In the genomic region with DNA sequence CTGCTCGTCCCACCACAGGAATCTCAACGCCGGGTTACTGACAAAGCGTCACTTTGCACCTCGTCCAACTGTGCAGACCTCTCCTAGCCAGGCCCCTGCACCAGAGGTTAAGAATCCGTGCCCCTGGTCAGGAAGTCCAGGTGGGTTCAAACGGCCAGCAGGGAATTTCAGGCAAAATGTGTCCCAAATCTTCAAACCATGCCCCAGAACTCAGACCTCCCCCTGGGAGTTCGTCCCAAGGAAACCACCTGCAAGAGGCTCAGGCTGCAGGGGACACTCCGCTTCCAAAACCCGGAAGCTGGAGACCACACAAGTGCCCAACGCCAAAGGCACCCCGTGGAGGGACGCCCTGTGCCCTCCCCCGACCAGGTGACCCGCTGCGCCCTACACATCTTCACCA, we compare ENCODE assay signal across 8 cellular contexts. TPM values are rescaled to one million over a fixed set of nuclear protein-coding genes. Genes with fewer than 3 reads are reported as not detected.
DNase-seq lines count a peak whose midpoint lies in the region; ATAC-seq, FAIRE-seq and TF ChIP-seq lines count a peak whose summit lies in the region.
"Not testable (repeated sequence)": the region's sequence is repeated elsewhere in the genome, so short reads cannot be mapped to it uniquely, and the experiment has no call there.

No MANE protein-coding gene starts in this region.

- DNase-seq in AG10803 (ENCODE audit: low read depth); GM23248; PC-3; GM12878 (ENCODE audit: low read depth, low spot score); esophagus squamous epithelium (lab: John Stamatoyannopoulos, UW): not testable (repeated sequence)
- peak; percentile 2 to 9 for DNase-seq in left colon
- peak in 3 of 5 donors; percentile 7 to 34 (median 29) for DNase-seq in ovary
- peak in 1 of 2 donors; percentile 39 for DNase-seq in suprapubic skin (ENCODE audit: low spot score in 2 of 2)

- not testable (repeated sequence) for H2AFZ ChIP-seq in GM23248; PC-3 (ENCODE audit: low read length); GM12878 (ENCODE audit: control insufficient read depth, low read depth, low read length)

- H3K79me2 ChIP-seq in GM23248 (ENCODE audit: insufficient read depth) (peaks cover 37% of the 10 kb centered on the region), PC-3 (ENCODE audit: low read length) (peaks cover 13% of the 10 kb centered on the region), GM12878 (ENCODE audit: control insufficient read depth, insufficient read depth, low read length) (peaks cover 11% of the 10 kb centered on the region)

- H3F3A ChIP-seq in GM23248 (ENCODE audit: insufficient read depth); PC-3 (ENCODE audit: low read length, unreplicated experiment): not testable (repeated sequence)

- not testable (repeated sequence) for BruUV-seq in PC-3 (replicated peaks; lab: Mats Ljungman, UMichigan); GM12878 (replicated peaks; lab: Mats Ljungman, UMichigan)

- in situ Hi-C loops in GM23248 (cut with MboI); GM12878 (cut with MboI): not testable (repeated sequence)

- FAIRE-seq in GM12878 (lab: Jason Lieb, UNC) = not testable (repeated sequence)

- not testable (repeated sequence) for H3K9me3 ChIP-seq in GM23248 (ENCODE audit: low read depth); PC-3 (ENCODE audit: low read length); GM12878 (replicated peaks; ENCODE audit: control insufficient read depth, insufficient read depth, low read length); esophagus squamous epithelium; ovary; suprapubic skin

- not testable (repeated sequence) for ATAC-seq in PC-3
- peak; percentile 15 for ATAC-seq in GM12878
- ATAC-seq in left colon = peak; percentile 23

- not testable (repeated sequence) for H3K27ac ChIP-seq in GM23248; PC-3 (ENCODE audit: low read length); ovary; suprapubic skin
- H3K27ac ChIP-seq in GM12878 (ENCODE audit: control insufficient read depth, insufficient read depth) (peak overlapping the region; percentile 39; the same call in 1 of the 2 replicates), esophagus squamous epithelium (peak overlapping the region in 1 of 4 donors; percentile 44)

- H3K4me2 ChIP-seq in GM23248 (ENCODE audit: unreplicated experiment) (peak overlapping the region; percentile 89), PC-3 (ENCODE audit: low read length) (peak overlapping the region; percentile 63; the same call in 1 of the 2 replicates), GM12878 (ENCODE audit: control insufficient read depth, insufficient read depth) (0 out of 2 replicates have a peak overlapping the region, but pooled peaks have one; percentile 33)

- SMC1A ChIA-PET in GM12878 (lab: Charles Lee; ENCODE audit: uncharacterized antibody, unreplicated experiment) = not testable (repeated sequence)

- not testable (repeated sequence) for H3K27me3 ChIP-seq in GM23248 (replicated peaks; ENCODE audit: insufficient read depth); PC-3 (ENCODE audit: low read length); GM12878 (replicated peaks in 1 of 2; ENCODE audit: control insufficient read depth in 2 of 2, insufficient read depth in 2 of 2, low read length in 1 of 2); esophagus squamous epithelium; ovary; suprapubic skin

- WGBS in GM23248 (ENCODE audit: low coverage in 1 of 2, low lambda C conversion rate in 2 of 2, missing lambda C conversion rate in 2 of 2), 2 experiments = 0% methylated on average over 2 to 3 of the region's 16 CpGs
- 0% methylated on average over 2 of the region's 16 CpGs for WGBS in GM12878 (ENCODE audit: insufficient coverage, insufficient replicate concordance, low lambda C conversion rate, missing lambda C conversion rate)
- WGBS in esophagus squamous epithelium, 2 donors = no CpG with 5 or more reads among the region's 16 CpGs
- 1% methylated on average over 4 of the region's 16 CpGs; no CpG with 5 or more reads in 2 of the 3 donors for WGBS in ovary, 3 donors
- 0% methylated on average over 1 of the region's 16 CpGs for WGBS in suprapubic skin

- CTCF ChIA-PET in PC-3 (lab: Charles Lee); GM12878 (lab: Yijun Ruan, JAX): not testable (repeated sequence)

- H3K4me1 ChIP-seq in GM23248 (ENCODE audit: insufficient read depth); PC-3 (ENCODE audit: insufficient read depth, low read length); GM12878 (ENCODE audit: control insufficient read depth, insufficient read depth, low read length); ovary (ENCODE audit: insufficient read depth); suprapubic skin: not testable (repeated sequence)
- peaks cover 8 to 39% (median 8%) of the 10 kb centered on the region in 3 donors for H3K4me1 ChIP-seq in esophagus squamous epithelium

- intact Hi-C loops in PC-3 (cut with micrococcal nuclease); GM12878 (cut with micrococcal nuclease; ENCODE audit: unreplicated experiment); esophagus squamous epithelium (cut with DNase I); left colon (cut with DNase I, micrococcal nuclease); ovary (cut with DNase I): not testable (repeated sequence)

- TF ChIP-seq POLR2A in GM12878 (IDR thresholded peaks at IDR 0.05; ENCODE audit: low read depth, low read length); esophagus squamous epithelium (IDR thresholded peaks at IDR 0.05); ovary (IDR thresholded peaks at IDR 0.05); suprapubic skin (IDR thresholded peaks at IDR 0.05): not testable (repeated sequence)

- RAD21 ChIA-PET in GM12878 (lab: Charles Lee; ENCODE audit: unreplicated experiment) = not testable (repeated sequence)

- H3K9ac ChIP-seq in GM23248 = peak overlapping the region; percentile 65
- H3K9ac ChIP-seq in PC-3 (ENCODE audit: low read length); GM12878 (ENCODE audit: control insufficient read depth, insufficient read depth, low read length): not testable (repeated sequence)

- not testable (repeated sequence) for TF ChIP-seq EP300 in GM12878 (IDR thresholded peaks at IDR 0.05; ENCODE audit: borderline replicate concordance in 1 of 2, control insufficient read depth in 1 of 2, low read depth in 2 of 2, low read length in 2 of 2); ovary (IDR thresholded peaks at IDR 0.05); suprapubic skin (IDR thresholded peaks at IDR 0.05)

- H3K4me3 ChIP-seq in AG10803 (ENCODE audit: low read length) (peak overlapping the region; percentile 50), GM23248 (peak overlapping the region; percentile 69), PC-3 (ENCODE audit: low read length) (peak overlapping the region; percentile 53; the same call in 1 of the 2 replicates), GM12878 (peak overlapping the region; percentile 47; the same call in 1 of the 2 replicates), esophagus squamous epithelium (peak overlapping the region in 3 of 4 donors; percentile 30 to 55 (median 32)), suprapubic skin (peak overlapping the region; percentile 32)
- H3K4me3 ChIP-seq in ovary = not testable (repeated sequence)

- H3K9me2 ChIP-seq in GM23248 (ENCODE audit: insufficient read depth); PC-3 (replicated peaks; ENCODE audit: low read length): not testable (repeated sequence)

- not testable (repeated sequence) for H3K36me3 ChIP-seq in GM23248 (ENCODE audit: low read depth); PC-3 (ENCODE audit: low read depth, low read length); GM12878 (ENCODE audit: control insufficient read depth in 2 of 2, insufficient read depth in 2 of 2, low read length in 1 of 2); esophagus squamous epithelium; ovary; suprapubic skin

- TF ChIP-seq CTCF in AG10803 (conservative IDR thresholded peaks at IDR 0.05; ENCODE audit: low read length); PC-3 (conservative IDR thresholded peaks at IDR 0.05; ENCODE audit: low read depth, low read length); GM12878 (IDR thresholded peaks at IDR 0.05 in 2 of 3, conservative IDR thresholded peaks at IDR 0.05 in 1 of 3; ENCODE audit: control insufficient read depth in 2 of 3, extremely low read depth in 1 of 3, insufficient read depth in 1 of 3, low read depth in 3 of 3, low read length in 3 of 3); esophagus squamous epithelium (IDR thresholded peaks at IDR 0.05); ovary (IDR thresholded peaks at IDR 0.05); suprapubic skin (IDR thresholded peaks at IDR 0.05): not testable (repeated sequence)

- POLR2A ChIA-PET in PC-3 (lab: Charles Lee; ENCODE audit: unreplicated experiment); GM12878 (lab: Charles Lee): not testable (repeated sequence)

- not testable (repeated sequence) for H4K20me1 ChIP-seq in GM23248 (ENCODE audit: insufficient read depth); PC-3 (ENCODE audit: low read length); GM12878 (ENCODE audit: control insufficient read depth, insufficient read depth)

- not testable (repeated sequence) for TF ChIP-seq RAD21 in GM12878 (IDR thresholded peaks at IDR 0.05; ENCODE audit: insufficient read depth, low read depth, low read length)

RNA-seq across cellular contexts. Expression of gene SLC35E2B, which starts 1.2 kb away (rescaled TPM):
- 32.5 and 38.3 TPM in 2 replicates for total RNA-seq in GM23248 (2014; rRNA removed; shearing (Covaris generic))
- polyA plus RNA-seq in GM23248 (2016; fragmentation: Nextera tagmentation; extraction: Ambion mirVana) (22.2 and 23.4 TPM in 2 replicates), GM12878 (2011; rRNA removed) (14.4 and 18.4 TPM in 2 replicates), GM12878 (2014; fragmentation: Illumina TruSeq; extraction: Trizol) (19.5 and 23.6 TPM in 2 replicates), GM12878 (2014; fragmentation: Nextera tagmentation; extraction: Ambion mirVana) (1 to 10 TPM; 2.6 to 4.1 TPM), GM12878 (2014; rRNA removed) (29.3 and 31.5 TPM in 2 replicates), GM12878 (2016; fragmentation: Nextera tagmentation; extraction: Ambion mirVana) (10 to 100 TPM; 18.6 to 18.7 TPM), ovary (10 to 100 TPM; 24.7 to 38.2 TPM)
- total RNA-seq in PC-3 (2014; rRNA removed) (38.1 and 45.6 TPM in 2 replicates), GM12878 (2014; rRNA removed) (19.8 and 20.2 TPM in 2 replicates), GM12878 (2014; rRNA removed; fragmentation: Illumina TruSeq; extraction: Trizol) (15.8 and 16.5 TPM in 2 replicates), GM12878 (2021) (33.7 and 36.7 TPM in 2 replicates), esophagus squamous epithelium (10 to 100 TPM; 13.2 to 34.3 (median 25.7) TPM), left colon (10 to 100 TPM; 39.0 to 57.0 TPM), ovary (10 to 100 TPM; 30.0 to 59.2 (median 45.0) TPM), suprapubic skin (10 to 100 TPM; 34.0 to 59.9 (median 48.8) TPM)
- total RNA-seq in GM12878 (2013; cell fraction: nucleolus; rRNA removed) = 110 and 118 TPM in 2 replicates
- polyA plus RNA-seq in GM12878 (2011; ENCODE audit: low read depth) = 16.4 TPM
- polyA plus RNA-seq in GM12878 (2011; cell fraction: cytosol; rRNA removed) = 25.8 and 28.0 TPM in 2 replicates
- 66.9 and 72.3 TPM in 2 replicates for polyA plus RNA-seq in GM12878 (2011; cell fraction: nucleus; rRNA removed)
- polyA plus RNA-seq in GM12878 (2012) = 24.7 and 34.0 TPM in 2 replicates
- polyA minus RNA-seq in GM12878 (2011; rRNA and poly(A)+ RNA removed) = 12.9 and 24.7 TPM in 2 replicates
- 11.1 and 12.1 TPM in 2 replicates for polyA minus RNA-seq in GM12878 (2011; cell fraction: cytosol; rRNA and poly(A)+ RNA removed)
- 12.1 and 20.3 TPM in 2 replicates for polyA minus RNA-seq in GM12878 (2011; cell fraction: nucleus; rRNA and poly(A)+ RNA removed)

RNA-seq across cellular contexts. Expression of gene CDK11B, which starts 32.6 kb away (rescaled TPM):
- 8.2 and 11.7 TPM in 2 replicates for total RNA-seq in GM23248 (2014; rRNA removed; shearing (Covaris generic))
- polyA plus RNA-seq in GM23248 (2016; fragmentation: Nextera tagmentation; extraction: Ambion mirVana) (18.2 and 19.1 TPM in 2 replicates), GM12878 (2011; rRNA removed) (2.8 and 5.3 TPM in 2 replicates), GM12878 (2014; fragmentation: Illumina TruSeq; extraction: Trizol) (30.9 and 43.8 TPM in 2 replicates), GM12878 (2014; fragmentation: Nextera tagmentation; extraction: Ambion mirVana) (1 to 10 TPM; 3.2 to 6.9 TPM), GM12878 (2014; rRNA removed) (19.4 and 23.2 TPM in 2 replicates), GM12878 (2016; fragmentation: Nextera tagmentation; extraction: Ambion mirVana) (10 to 100 TPM; 18.9 to 22.4 TPM), ovary (10 to 100 TPM; 30.1 to 34.5 TPM)
- total RNA-seq in PC-3 (2014; rRNA removed) (38.6 and 50.4 TPM in 2 replicates), GM12878 (2014; rRNA removed) (15.4 and 17.1 TPM in 2 replicates), GM12878 (2014; rRNA removed; fragmentation: Illumina TruSeq; extraction: Trizol) (10.8 and 11.9 TPM in 2 replicates), GM12878 (2021) (24.0 and 24.2 TPM in 2 replicates), esophagus squamous epithelium (10 to 100 TPM; 10.1 to 17.2 (median 13.7) TPM), left colon (10 to 100 TPM; 29.6 to 37.0 TPM), ovary (10 to 100 TPM; 12.8 to 28.0 (median 21.3) TPM), suprapubic skin (10 to 100 TPM; 18.1 to 28.6 (median 23.3) TPM)
- 4.8 and 6.2 TPM in 2 replicates for total RNA-seq in GM12878 (2013; cell fraction: nucleolus; rRNA removed)
- 12.6 TPM for polyA plus RNA-seq in GM12878 (2011; ENCODE audit: low read depth)
- polyA plus RNA-seq in GM12878 (2011; cell fraction: cytosol; rRNA removed) = 7.7 and 10.3 TPM in 2 replicates
- 25.6 and 48.4 TPM in 2 replicates for polyA plus RNA-seq in GM12878 (2011; cell fraction: nucleus; rRNA removed)
- 20.1 and 22.9 TPM in 2 replicates for polyA plus RNA-seq in GM12878 (2012)
- polyA minus RNA-seq in GM12878 (2011; rRNA and poly(A)+ RNA removed) = 2.2 and 3.0 TPM in 2 replicates
- 3.4 and 3.7 TPM in 2 replicates for polyA minus RNA-seq in GM12878 (2011; cell fraction: cytosol; rRNA and poly(A)+ RNA removed)
- 2.4 and 3.8 TPM in 2 replicates for polyA minus RNA-seq in GM12878 (2011; cell fraction: nucleus; rRNA and poly(A)+ RNA removed)

RNA-seq across cellular contexts. Expression of gene CDK11A, which starts 32.7 kb away (rescaled TPM):
- 5.1 and 14.4 TPM in 2 replicates for total RNA-seq in GM23248 (2014; rRNA removed; shearing (Covaris generic))
- 18.9 and 20.0 TPM in 2 replicates for polyA plus RNA-seq in GM23248 (2016; fragmentation: Nextera tagmentation; extraction: Ambion mirVana)
- total RNA-seq in PC-3 (2014; rRNA removed) = 11.6 and 18.3 TPM in 2 replicates
- total RNA-seq in GM12878 (2013; cell fraction: nucleolus; rRNA removed) = 45.6 and 46.9 TPM in 2 replicates
- total RNA-seq in GM12878 (2014; rRNA removed) = 19.3 and 29.4 TPM in 2 replicates
- 20.1 and 22.0 TPM in 2 replicates for total RNA-seq in GM12878 (2014; rRNA removed; fragmentation: Illumina TruSeq; extraction: Trizol)
- 37.0 and 46.0 TPM in 2 replicates for total RNA-seq in GM12878 (2021)
- polyA plus RNA-seq in GM12878 (2011; ENCODE audit: low read depth) = 32.2 TPM
- polyA plus RNA-seq in GM12878 (2011; rRNA removed) = 3.6 and 7.4 TPM in 2 replicates
- polyA plus RNA-seq in GM12878 (2011; cell fraction: cytosol; rRNA removed) = 10.7 and 16.9 TPM in 2 replicates
- 166 and 242 TPM in 2 replicates for polyA plus RNA-seq in GM12878 (2011; cell fraction: nucleus; rRNA removed)
- polyA plus RNA-seq in GM12878 (2012) = 30.6 and 44.2 TPM in 2 replicates
- 20.1 and 30.0 TPM in 2 replicates for polyA plus RNA-seq in GM12878 (2014; fragmentation: Illumina TruSeq; extraction: Trizol)
- 1 to 10 TPM; 5.1 to 9.0 TPM for polyA plus RNA-seq in GM12878 (2014; fragmentation: Nextera tagmentation; extraction: Ambion mirVana)
- 37.4 and 52.0 TPM in 2 replicates for polyA plus RNA-seq in GM12878 (2014; rRNA removed)
- polyA plus RNA-seq in GM12878 (2016; fragmentation: Nextera tagmentation; extraction: Ambion mirVana) = 10 to 100 TPM; 24.0 to 27.8 TPM
- 9.1 and 11.0 TPM in 2 replicates for polyA minus RNA-seq in GM12878 (2011; rRNA and poly(A)+ RNA removed)
- 69.0 and 71.3 TPM in 2 replicates for polyA minus RNA-seq in GM12878 (2011; cell fraction: cytosol; rRNA and poly(A)+ RNA removed)
- polyA minus RNA-seq in GM12878 (2011; cell fraction: nucleus; rRNA and poly(A)+ RNA removed) = 23.5 and 39.3 TPM in 2 replicates
- 10 to 100 TPM; 12.7 to 32.2 (median 22.4) TPM for total RNA-seq in esophagus squamous epithelium
- total RNA-seq in left colon = 10 to 100 TPM; 66.4 to 72.3 TPM
- 10 to 100 TPM; 20.9 to 51.3 (median 31.1) TPM for total RNA-seq in ovary
- 10 to 100 TPM; 16.7 to 21.6 TPM for polyA plus RNA-seq in ovary
- total RNA-seq in suprapubic skin = 100 to 1,000 TPM in 1 of 4 donors, 10 to 100 TPM in 3; 23.6 to 136 (median 53.4) TPM

RNA-seq across cellular contexts. Expression of gene MMP23B, which starts 59.5 kb away (rescaled TPM):
- not detected in 2 replicates for total RNA-seq in GM23248 (2014; rRNA removed; shearing (Covaris generic))
- polyA plus RNA-seq in GM23248 (2016; fragmentation: Nextera tagmentation; extraction: Ambion mirVana) = 1.1 TPM in 1 of 2 replicates, not detected in the other
- total RNA-seq in PC-3 (2014; rRNA removed) = 25.9 and 28.4 TPM in 2 replicates
- total RNA-seq in GM12878 (2013; cell fraction: nucleolus; rRNA removed) = 0.90 and 1.4 TPM in 2 replicates
- total RNA-seq in GM12878 (2014; rRNA removed) = 0.34 and 0.54 TPM in 2 replicates
- not detected in 2 replicates for total RNA-seq in GM12878 (2014; rRNA removed; fragmentation: Illumina TruSeq; extraction: Trizol)
- total RNA-seq in GM12878 (2021) = 0.51 and 0.74 TPM in 2 replicates
- not detected for polyA plus RNA-seq in GM12878 (2011; ENCODE audit: low read depth)
- polyA plus RNA-seq in GM12878 (2011; rRNA removed) = 0.33 TPM in 1 of 2 replicates, not detected in the other
- 0.04 and 0.22 TPM in 2 replicates for polyA plus RNA-seq in GM12878 (2011; cell fraction: cytosol; rRNA removed)
- 7.0 and 8.0 TPM in 2 replicates for polyA plus RNA-seq in GM12878 (2011; cell fraction: nucleus; rRNA removed)
- polyA plus RNA-seq in GM12878 (2012) = 1.3 and 1.5 TPM in 2 replicates
- not detected in 2 replicates for polyA plus RNA-seq in GM12878 (2014; fragmentation: Illumina TruSeq; extraction: Trizol)
- polyA plus RNA-seq in GM12878 (2014; fragmentation: Nextera tagmentation; extraction: Ambion mirVana) = not detected
- 0.33 and 0.43 TPM in 2 replicates for polyA plus RNA-seq in GM12878 (2014; rRNA removed)
- polyA plus RNA-seq in GM12878 (2016; fragmentation: Nextera tagmentation; extraction: Ambion mirVana) = under 1 TPM; 0.25 to 0.76 TPM
- polyA minus RNA-seq in GM12878 (2011; rRNA and poly(A)+ RNA removed) = 0.31 TPM in 1 of 2 replicates, not detected in the other
- polyA minus RNA-seq in GM12878 (2011; cell fraction: cytosol; rRNA and poly(A)+ RNA removed) = not detected in 2 replicates
- 2.1 TPM in 1 of 2 replicates, not detected in the other for polyA minus RNA-seq in GM12878 (2011; cell fraction: nucleus; rRNA and poly(A)+ RNA removed)
- total RNA-seq in esophagus squamous epithelium = 1 to 10 TPM in 3 of 4 donors, under 1 TPM in 1; 0.49 to 7.6 (median 2.7) TPM
- 1 to 10 TPM; 1.2 to 7.2 TPM for total RNA-seq in left colon
- total RNA-seq in ovary = 100 to 1,000 TPM in 3 of 7 donors, 10 to 100 TPM in 4; 25.4 to 128 (median 84.8) TPM
- polyA plus RNA-seq in ovary = 10 to 100 TPM in 1 of 2 donors, under 1 TPM in 1; 0.88 to 32.9 TPM
- total RNA-seq in suprapubic skin = 1 to 10 TPM; 1.7 to 3.1 (median 2.9) TPM

Comparison
In these comparisons a context has a peak if more than half of its experiments do, and no peak if none do; other contexts are left out.
1. H3K4me2 ChIP-seq: peak in every context shown above with its lines; median percentile 89 in GM23248; 63 in PC-3; 33 in GM12878.